Comparison of ENCODE assay signal across 12 cellular contexts in the genomic region with DNA sequence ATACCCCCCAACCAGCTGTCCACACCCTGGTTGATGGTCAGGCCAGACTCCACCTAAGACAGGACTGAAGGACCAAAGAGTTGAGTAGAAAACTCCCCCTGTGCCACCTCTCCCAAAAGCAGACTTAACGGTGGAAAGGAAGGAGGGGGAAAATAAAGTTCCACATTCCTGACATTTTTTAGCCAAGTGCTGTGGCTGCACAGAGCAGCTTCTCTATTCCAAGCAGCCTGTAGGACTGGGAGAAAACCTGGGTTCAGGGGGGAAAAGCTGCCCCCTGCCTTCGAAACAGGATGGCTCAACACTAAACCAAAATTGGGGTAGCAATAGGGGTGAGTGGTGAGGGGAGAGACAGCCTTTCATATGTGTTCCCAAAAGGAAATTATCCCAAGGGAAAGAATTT. TPM values are rescaled to one million over a fixed set of nuclear protein-coding genes. Genes with fewer than 3 reads are reported as not detected.
DNase-seq lines count a peak whose midpoint lies in the region; ATAC-seq, FAIRE-seq and TF ChIP-seq lines count a peak whose summit lies in the region.
"Had no signal": no experiment of that assay in that cellular context is flagged by ENCODE, and none has a peak within 500 bp of the region (broad histone marks: within the 10 kb centered on the region; RNA-seq: fewer than 3 reads in every experiment).

No MANE protein-coding gene starts in this region.

- H3K79me2 ChIP-seq in HepG2 (ENCODE audit: insufficient read depth, low read length): peaks cover 85% of the 10 kb centered on the region

- TF ChIP-seq POLR2A in HepG2 (IDR thresholded peaks at IDR 0.05; ENCODE audit: insufficient read depth in 1 of 2, low read depth in 2 of 2, low read length in 2 of 2) (no peak), right lobe of liver (IDR thresholded peaks at IDR 0.05) (no peak), uterus (IDR thresholded peaks at IDR 0.05) (no peak), adrenal gland (IDR thresholded peaks at IDR 0.05) (no peak)

- H3K9ac ChIP-seq in HepG2 (ENCODE audit: insufficient read depth, low read depth, low read length): peak overlapping the region; percentile 21; the same call in 1 of the 2 replicates

- H3K36me3 ChIP-seq in HepG2 (replicated peaks in 1 of 2; ENCODE audit: control insufficient read depth in 1 of 2, insufficient read depth in 2 of 2, low read length in 2 of 2) (peaks cover 2 to 29% of the 10 kb centered on the region in 2 experiments), right lobe of liver (no peaks in the 10 kb centered on the region), mesodermal cell (ENCODE audit: control insufficient read depth, insufficient read depth, low read length) (no peaks in the 10 kb centered on the region), uterus (no peaks in the 10 kb centered on the region), adrenal gland (replicated peaks in 1 of 2) (no peaks in the 10 kb centered on the region)

- no peak for TF ChIP-seq RAD21 in HepG2 (CRISPR knock-in tag; IDR thresholded peaks at IDR 0.05)

- WGBS in HepG2 (ENCODE audit: low lambda C conversion rate): 37% methylated on average over 2 of the region's 2 CpGs
- WGBS in right lobe of liver (ENCODE audit: insufficient coverage, low coverage, low lambda C conversion rate, missing lambda C conversion rate): 53% methylated on average over 2 of the region's 2 CpGs
- 50% methylated on average over 1 of the region's 2 CpGs; no CpG with 5 or more reads in 1 of the 2 experiments for WGBS in mesodermal cell (ENCODE audit: insufficient coverage in 2 of 2), 2 experiments
- WGBS in adrenal gland, 4 donors: 42 to 70% (median 46%) methylated on average over 2 of the region's 2 CpGs

- in situ Hi-C loops in HepG2 (cut with HindIII; ENCODE audit: extremely low pct_ligation_motif_present, low pct_unique_long_range_greater_than_20kb): no loop called here

- FAIRE-seq in HepG2 (lab: Jason Lieb, UNC): peak; percentile 40

- H2AFZ ChIP-seq in HepG2 (ENCODE audit: low read length): no peak overlapping the region

- H3K27me3 ChIP-seq in HepG2 (ENCODE audit: control insufficient read depth in 1 of 2, insufficient read depth in 2 of 2, low read length in 2 of 2) (no peaks in the 10 kb centered on the region; a peak in 1 of 5 replicates), right lobe of liver (no peaks in the 10 kb centered on the region), uterus (no peaks in the 10 kb centered on the region), adrenal gland (no peaks in the 10 kb centered on the region)

- H3K4me1 ChIP-seq in HepG2 (ENCODE audit: insufficient read depth, low read length): peaks cover 81% of the 10 kb centered on the region
- H3K4me1 ChIP-seq in right lobe of liver: peaks cover 0 to 17% (median 3%) of the 10 kb centered on the region in 4 donors
- peaks cover 51% of the 10 kb centered on the region for H3K4me1 ChIP-seq in mesodermal cell (ENCODE audit: control insufficient read depth, insufficient read depth, low read length, poor library complexity, severe bottlenecking)
- peaks cover 4 to 16% of the 10 kb centered on the region in 2 donors for H3K4me1 ChIP-seq in uterus
- H3K4me1 ChIP-seq in adrenal gland (replicated peaks in 1 of 2): peaks cover 25 to 40% of the 10 kb centered on the region in 2 donors

- H3K9me3 ChIP-seq in HepG2 (ENCODE audit: low read length): no peaks in the 10 kb centered on the region
- H3K9me3 ChIP-seq in right lobe of liver: no peaks in the 10 kb centered on the region
- H3K9me3 ChIP-seq in mesodermal cell (ENCODE audit: control insufficient read depth, low read length): no peaks in the 10 kb centered on the region
- H3K9me3 ChIP-seq in uterus: no peaks in the 10 kb centered on the region
- no peaks in the 10 kb centered on the region for H3K9me3 ChIP-seq in adrenal gland (replicated peaks in 1 of 3)

- CTCF ChIA-PET in HepG2 (lab: Yijun Ruan, JAX; ENCODE audit: low intra/inter-chr PET ratio, low total read pairs): no interaction called here

- ATAC-seq in HepG2: no peak
- no peak for ATAC-seq in right lobe of liver
- no peak for ATAC-seq in GM21381 (IDR thresholded peaks at IDR 0.05; ENCODE audit: unreplicated experiment)
- no peak for ATAC-seq in GM18520 (IDR thresholded peaks at IDR 0.05; ENCODE audit: unreplicated experiment)
- ATAC-seq: sciatic nerve had no signal

- H4K20me1 ChIP-seq in HepG2 (ENCODE audit: insufficient read depth, low read length): peaks cover 72% of the 10 kb centered on the region

- no peak for DNase-seq in HepG2 (ENCODE audit: low spot score)
- no peak for DNase-seq in right lobe of liver
- peak; percentile 58 to 59 for DNase-seq in cardiac fibroblast (ENCODE audit: low read depth in 2 of 2)
- DNase-seq in uterus: no peak
- no peak for DNase-seq in adrenal gland
- DNase-seq: C1 segment of cervical spinal cord, erythroblast, NCI-H526 treated with DMSO at 0.1 percent for 48 hours had no signal

- peak overlapping the region; percentile 82 to 97 (median 89); a peak in 5 of 6 replicates for H3K4me3 ChIP-seq in HepG2 (replicated peaks in 1 of 3; ENCODE audit: insufficient read depth in 1 of 3, low read depth in 2 of 3, low read length in 3 of 3)
- H3K4me3 ChIP-seq in right lobe of liver: no peak overlapping the region
- peak overlapping the region; percentile 98 for H3K4me3 ChIP-seq in cardiac fibroblast (replicated peaks in 1 of 2; ENCODE audit: low read depth in 2 of 2, low read length in 2 of 2)
- H3K4me3 ChIP-seq in mesodermal cell (ENCODE audit: extremely low read depth, insufficient read depth, low read length, poor library complexity, severe bottlenecking): no peak overlapping the region
- peak overlapping the region in 1 of 2 donors; percentile 8 for H3K4me3 ChIP-seq in uterus
- H3K4me3 ChIP-seq in adrenal gland: no peak overlapping the region

- POLR2A ChIA-PET in HepG2 (lab: Yijun Ruan, JAX): interaction anchor here (1.1 to 2.8 kb wide), 4 partner anchors 15 to 28 kb away, joined by 3 to 8 read pairs (median 6); no protein-coding TSS in a partner anchor

- intact Hi-C loops in HepG2 (cut with micrococcal nuclease; ENCODE audit: unreplicated experiment) (loop anchor here (5.0 kb wide), 1 partner anchor 71 kb away; no protein-coding TSS in a partner anchor), right lobe of liver (cut with DNase I) (no loop called here), uterus (cut with DNase I; ENCODE audit: low total_unique reads) (loop anchor here (10.0 kb wide), 1 partner anchor 58 kb away; no protein-coding TSS in a partner anchor), adrenal gland (cut with DNase I) (loop anchor here (5.0 to 10.0 kb wide), 3 partner anchors 51 to 148 kb away; partner anchors contain the start of gene EFHC1 (in 1 of the 2))

- TF ChIP-seq EP300 in HepG2 (IDR thresholded peaks at IDR 0.05; ENCODE audit: low read depth in 2 of 2, low read length in 2 of 2): no peak
- no peak for TF ChIP-seq EP300 in HepG2 (CRISPR knock-in tag; IDR thresholded peaks at IDR 0.05; ENCODE audit: borderline replicate concordance)

- TF ChIP-seq CTCF in HepG2 (CRISPR knock-in tag; IDR thresholded peaks at IDR 0.05): 0 out of 2 replicates have a peak, but pooled peaks have one; percentile 19
- TF ChIP-seq CTCF in right lobe of liver (IDR thresholded peaks at IDR 0.05): no peak
- TF ChIP-seq CTCF in cardiac fibroblast (IDR thresholded peaks at IDR 0.05; ENCODE audit: low read depth, low read length): peak; percentile 3
- TF ChIP-seq CTCF in uterus (IDR thresholded peaks at IDR 0.05): no peak
- TF ChIP-seq CTCF in adrenal gland (IDR thresholded peaks at IDR 0.05): peak in 1 of 6 experiments; percentile 11

- H3K4me2 ChIP-seq in HepG2 (ENCODE audit: low read depth, low read length): peak overlapping the region; percentile 97

- H3K27ac ChIP-seq in HepG2 (ENCODE audit: extremely low read length, insufficient read depth, low read length) (peak overlapping the region; percentile 20), right lobe of liver (peak overlapping the region in 1 of 3 donors; percentile 13), mesodermal cell (ENCODE audit: low read depth, low read length, severe bottlenecking) (peak overlapping the region; percentile 87), uterus (peak overlapping the region; percentile 94 to 99), adrenal gland (peak overlapping the region in 2 of 5 donors; percentile 23 to 41)

- BruUV-seq in HepG2 (replicated peaks; lab: Mats Ljungman, UMichigan): no TSS peak

RNA-seq across cellular contexts. Expression of gene TRAM2, which starts 3.6 kb away (rescaled TPM):
- total RNA-seq in HepG2 (2016; rRNA removed; fragmentation: Illumina TruSeq; extraction: Trizol): 40.5 and 49.1 TPM in 2 replicates
- total RNA-seq in HepG2 (2016; cell fraction: cytosol; rRNA removed; fragmentation: Illumina TruSeq; extraction: Trizol; ENCODE audit: low read depth): 4.0 and 4.7 TPM in 2 replicates
- 36.8 and 47.0 TPM in 2 replicates for total RNA-seq in HepG2 (2016; cell fraction: insoluble cytoplasmic fraction; rRNA removed; fragmentation: Illumina TruSeq; extraction: Trizol)
- total RNA-seq in HepG2 (2016; cell fraction: membrane; rRNA removed; fragmentation: Illumina TruSeq; extraction: Trizol): 24.9 and 25.7 TPM in 2 replicates
- 50.0 and 60.1 TPM in 2 replicates for total RNA-seq in HepG2 (2016; cell fraction: nucleus; rRNA removed; fragmentation: Illumina TruSeq; extraction: Trizol)
- polyA plus RNA-seq in HepG2 (2011; rRNA removed): 68.2 and 72.5 TPM in 2 replicates
- polyA plus RNA-seq in HepG2 (2011; cell fraction: cytosol; rRNA removed): 51.1 and 62.3 TPM in 2 replicates
- 100.0 and 109 TPM in 2 replicates for polyA plus RNA-seq in HepG2 (2011; cell fraction: nucleus; rRNA removed)
- 42.0 and 55.5 TPM in 2 replicates for polyA plus RNA-seq in HepG2 (2012)
- polyA plus RNA-seq in HepG2 (2016; cell fraction: cytosol; fragmentation: Illumina TruSeq; extraction: Trizol; ENCODE audit: low read depth): 2.3 and 2.5 TPM in 2 replicates
- 27.8 and 31.3 TPM in 2 replicates for polyA plus RNA-seq in HepG2 (2016; cell fraction: insoluble cytoplasmic fraction; fragmentation: Illumina TruSeq; extraction: Trizol; ENCODE audit: low read depth)
- 11.1 and 12.4 TPM in 2 replicates for polyA plus RNA-seq in HepG2 (2016; cell fraction: membrane; fragmentation: Illumina TruSeq; extraction: Trizol; ENCODE audit: low read depth)
- polyA plus RNA-seq in HepG2 (2016; cell fraction: nucleus; fragmentation: Illumina TruSeq; extraction: Trizol; ENCODE audit: insufficient read depth, low read depth): 72.8 and 73.2 TPM in 2 replicates
- 21.3 and 119 TPM in 2 replicates for polyA minus RNA-seq in HepG2 (2011; rRNA and poly(A)+ RNA removed; ENCODE audit: low replicate concordance)
- 67.1 and 80.2 TPM in 2 replicates for polyA minus RNA-seq in HepG2 (2011; cell fraction: cytosol; rRNA and poly(A)+ RNA removed)
- polyA minus RNA-seq in HepG2 (2011; cell fraction: nucleus; rRNA and poly(A)+ RNA removed): 60.0 and 64.5 TPM in 2 replicates
- 10 to 100 TPM; 16.1 to 24.8 (median 17.8) TPM for total RNA-seq in right lobe of liver
- polyA plus RNA-seq in mesodermal cell (2013, experiment 1 of 2): 19.4 TPM
- polyA plus RNA-seq in mesodermal cell (2013, experiment 2 of 2): 16.0 TPM
- total RNA-seq in uterus: 10 to 100 TPM in 2 of 4 donors, 1 to 10 TPM in 2; 3.8 to 33.2 (median 17.6) TPM
- 10 to 100 TPM in 6 of 8 donors, 1 to 10 TPM in 2; 8.0 to 17.9 (median 10.6) TPM for total RNA-seq in adrenal gland
- 1 to 10 TPM; 2.2 to 7.0 (median 2.5) TPM for polyA plus RNA-seq in adrenal gland

Comparison
In these comparisons a context has a peak if more than half of its experiments do, and no peak if none do; other contexts are left out.
1. H3K4me3 ChIP-seq: peak in HepG2 (3 of 3) and cardiac fibroblast (2 of 2); none in right lobe of liver (0 of 3), mesodermal cell (single experiment) and adrenal gland (0 of 4).
2. CTCF ChIP-seq: peak in HepG2 (single experiment) and cardiac fibroblast (single experiment); none in right lobe of liver (0 of 4) and uterus (0 of 4).
3. intact Hi-C loops: an anchor here in HepG2 (5.0 kb wide), uterus (10.0 kb wide) and adrenal gland (5.0 to 10.0 kb wide); none called in right lobe of liver.
4. DNase-seq: peak in cardiac fibroblast (2 of 2); none in HepG2 (single experiment), right lobe of liver (0 of 3), uterus (0 of 2) and adrenal gland (0 of 7).